In genomic region chr6:20160541-20161283, GRCh38 we compare ENCODE assay signal across 26 cellular contexts. TPM values are rescaled to one million over a fixed set of nuclear protein-coding genes. Genes with fewer than 3 reads are reported as not detected.
DNase-seq lines count a peak whose midpoint lies in the region; ATAC-seq, FAIRE-seq and TF ChIP-seq lines count a peak whose summit lies in the region.
"Had no signal": no experiment of that assay in that cellular context is flagged by ENCODE, and none has a peak within 500 bp of the region (broad histone marks: within the 10 kb centered on the region; RNA-seq: fewer than 3 reads in every experiment).

No MANE protein-coding gene starts in this region.

- peak overlapping the region; percentile 56 for H3K27ac Mint-ChIP-seq in HFFc6
- peak overlapping the region; percentile 20 for H3K27ac Mint-ChIP-seq in activated T-helper 17 cell treated with anti-CD3 and anti-CD28 coated beads, Interleukin-2, amount 50 U/mL, for 72 hours
- H3K27ac Mint-ChIP-seq: activated CD4-positive, alpha-beta T cell treated with anti-CD3 and anti-CD28 coated beads, Interleukin-2, amount 10 ng/mL, durations not matched to agents 7 days and 5 days; activated naive CD8-positive, alpha-beta T cell treated with anti-CD3 and anti-CD28 coated beads for 36 hours; activated T-helper 1 cell treated with anti-CD3 and anti-CD28 coated beads, Interleukin-12 subunit alpha, Interleukin-12 subunit beta, Interleukin-2, Interleukin-4 antibody, amounts not matched to agents 30 ng/mL and 10 ng/mL and 1 ng/mL, durations not matched to agents 14 hours and 24 hours and 36 hours; CD4-positive, CD25-positive, alpha-beta regulatory T cell; stimulated activated naive CD8-positive, alpha-beta T cell treated with anti-CD3 and anti-CD28 coated beads, Interleukin-15, amount 100 ng/mL, for 72 hours had no signal

- intact Hi-C loops in pancreas (cut with DNase I), result no loop called here
- intact Hi-C loops in mucosa of descending colon (cut with DNase I, micrococcal nuclease), result no loop called here

- DNase-seq in AG20443 (ENCODE audit: low spot score) (peak; percentile 21), HFFc6 (no peak), pancreas (no peak), mucosa of descending colon (no peak)
- no peak for DNase-seq in activated CD4-positive, CD25-positive, alpha-beta regulatory T cell (lab: John Stamatoyannopoulos, UW)
- no peak for DNase-seq in activated CD4-positive, CD25-positive, alpha-beta regulatory T cell treated with anti-CD3 and anti-CD28 coated beads, Interleukin-2, amount 50 U/mL, for 72 hours
- DNase-seq: ACHN; activated CD4-positive, alpha-beta T cell treated with anti-CD3 and anti-CD28 coated beads, Interleukin-2, amount 10 ng/mL, durations not matched to agents 7 days and 5 days; activated naive CD8-positive, alpha-beta T cell treated with anti-CD3 and anti-CD28 coated beads for 36 hours; CD4-positive, CD25-positive, alpha-beta regulatory T cell; cerebellar nuclear complex; effector CD4-positive, alpha-beta T cell; kidney; NCI-H187; NCI-H226; PC-3; SHP77; stimulated activated CD4-positive, alpha-beta T cell treated with anti-CD3 and anti-CD28 coated beads, Interleukin-12 subunit alpha, Interleukin-12 subunit beta, amount 100 ng/mL, for 4 hours; stimulated activated naive CD8-positive, alpha-beta T cell treated with anti-CD3 and anti-CD28 coated beads, Interleukin-15, amount 100 ng/mL, for 72 hours; T-helper 1 cell had no signal

- no peaks in the 10 kb centered on the region for H3K36me3 Mint-ChIP-seq in HFFc6 (ENCODE audit: low read depth)
- no peaks in the 10 kb centered on the region for H3K36me3 Mint-ChIP-seq in activated T-helper 17 cell treated with anti-CD3 and anti-CD28 coated beads, Interleukin-2, amount 50 U/mL, for 72 hours (ENCODE audit: low read depth)
- H3K36me3 Mint-ChIP-seq: activated naive CD8-positive, alpha-beta T cell treated with anti-CD3 and anti-CD28 coated beads for 36 hours had no signal

- no peak for FAIRE-seq in pancreas (lab: Jason Lieb, UNC)
- FAIRE-seq: G401.6, kidney had no signal

- H3K9me3 ChIP-seq in pancreas, result no peaks in the 10 kb centered on the region
- no peaks in the 10 kb centered on the region for H3K9me3 ChIP-seq in mucosa of descending colon

- H3K27ac ChIP-seq in pancreas, result peak overlapping the region in 3 of 4 donors; percentile 24 to 42 (median 25)
- H3K27ac ChIP-seq: KMS-11 had no signal

- WGBS in pancreas, 2 donors, result 68 to 70% methylated on average over 9 of the region's 9 CpGs

- no peak for ATAC-seq in activated T-helper 17 cell treated with anti-CD3 and anti-CD28 coated beads, Interleukin-2, amount 50 U/mL, for 72 hours (replicated peaks)
- ATAC-seq in pancreas, result peak in 2 of 4 donors; percentile 40 to 55
- ATAC-seq in mucosa of descending colon, result no peak
- no peak for ATAC-seq in activated CD4-positive, CD25-positive, alpha-beta regulatory T cell treated with anti-CD3 and anti-CD28 coated beads, Interleukin-2, amount 50 U/mL, for 24 hours
- ATAC-seq: HCT116; PC-3; stimulated activated naive CD8-positive, alpha-beta T cell treated with anti-CD3 and anti-CD28 coated beads, Interleukin-15, amount 100 ng/mL, for 72 hours had no signal

- H3K4me3 ChIP-seq in pancreas (no peak overlapping the region), mucosa of descending colon (no peak overlapping the region)

- H3K4me1 ChIP-seq in pancreas, result peaks cover 0 to 7% (median 0%) of the 10 kb centered on the region in 3 donors
- H3K4me1 ChIP-seq in mucosa of descending colon (ENCODE audit: low read depth), result peaks cover 5% of the 10 kb centered on the region

- no peaks in the 10 kb centered on the region for H3K27me3 ChIP-seq in pancreas

- H3K9me3 Mint-ChIP-seq in HFFc6, result no peaks in the 10 kb centered on the region
- H3K9me3 Mint-ChIP-seq in activated T-helper 17 cell treated with anti-CD3 and anti-CD28 coated beads, Interleukin-2, amount 50 U/mL, for 72 hours, result no peaks in the 10 kb centered on the region
- H3K9me3 Mint-ChIP-seq: activated CD4-positive, alpha-beta T cell treated with anti-CD3 and anti-CD28 coated beads, Interleukin-2, amount 10 ng/mL, durations not matched to agents 7 days and 5 days; activated naive CD8-positive, alpha-beta T cell treated with anti-CD3 and anti-CD28 coated beads for 36 hours; activated T-helper 1 cell treated with anti-CD3 and anti-CD28 coated beads, Interleukin-12 subunit alpha, Interleukin-12 subunit beta, Interleukin-2, Interleukin-4 antibody, amounts not matched to agents 30 ng/mL and 10 ng/mL and 1 ng/mL, durations not matched to agents 14 hours and 24 hours and 36 hours; stimulated activated naive CD8-positive, alpha-beta T cell treated with anti-CD3 and anti-CD28 coated beads, Interleukin-15, amount 100 ng/mL, for 72 hours had no signal

- H3K4me1 Mint-ChIP-seq in HFFc6 (ENCODE audit: low read depth), result peaks cover 20% of the 10 kb centered on the region
- no peaks in the 10 kb centered on the region for H3K4me1 Mint-ChIP-seq in activated T-helper 17 cell treated with anti-CD3 and anti-CD28 coated beads, Interleukin-2, amount 50 U/mL, for 72 hours
- H3K4me1 Mint-ChIP-seq: activated CD4-positive, alpha-beta T cell treated with anti-CD3 and anti-CD28 coated beads, Interleukin-2, amount 10 ng/mL, durations not matched to agents 7 days and 5 days; activated naive CD8-positive, alpha-beta T cell treated with anti-CD3 and anti-CD28 coated beads for 36 hours; stimulated activated naive CD8-positive, alpha-beta T cell treated with anti-CD3 and anti-CD28 coated beads, Interleukin-15, amount 100 ng/mL, for 72 hours had no signal

- peak overlapping the region; percentile 7 for H3K4me3 Mint-ChIP-seq in HFFc6
- H3K4me3 Mint-ChIP-seq in activated T-helper 17 cell treated with anti-CD3 and anti-CD28 coated beads, Interleukin-2, amount 50 U/mL, for 72 hours, result no peak overlapping the region
- H3K4me3 Mint-ChIP-seq: activated CD4-positive, alpha-beta T cell treated with anti-CD3 and anti-CD28 coated beads, Interleukin-2, amount 10 ng/mL, durations not matched to agents 7 days and 5 days; activated naive CD8-positive, alpha-beta T cell treated with anti-CD3 and anti-CD28 coated beads for 36 hours; activated T-helper 1 cell treated with anti-CD3 and anti-CD28 coated beads, Interleukin-12 subunit alpha, Interleukin-12 subunit beta, Interleukin-2, Interleukin-4 antibody, amounts not matched to agents 30 ng/mL and 10 ng/mL and 1 ng/mL, durations not matched to agents 14 hours and 24 hours and 36 hours; CD4-positive, CD25-positive, alpha-beta regulatory T cell; stimulated activated naive CD8-positive, alpha-beta T cell treated with anti-CD3 and anti-CD28 coated beads, Interleukin-15, amount 100 ng/mL, for 72 hours had no signal

- no peak for TF ChIP-seq CTCF in HFFc6 (IDR thresholded peaks at IDR 0.05)
- no peak for TF ChIP-seq CTCF in pancreas (IDR thresholded peaks at IDR 0.05)
- TF ChIP-seq CTCF in mucosa of descending colon (IDR thresholded peaks at IDR 0.05), result no peak

- H3K27me3 Mint-ChIP-seq in HFFc6 (ENCODE audit: insufficient read depth), result no peaks in the 10 kb centered on the region
- H3K27me3 Mint-ChIP-seq in activated T-helper 17 cell treated with anti-CD3 and anti-CD28 coated beads, Interleukin-2, amount 50 U/mL, for 72 hours, result no peaks in the 10 kb centered on the region
- H3K27me3 Mint-ChIP-seq: activated CD4-positive, alpha-beta T cell treated with anti-CD3 and anti-CD28 coated beads, Interleukin-2, amount 10 ng/mL, durations not matched to agents 7 days and 5 days; activated naive CD8-positive, alpha-beta T cell treated with anti-CD3 and anti-CD28 coated beads for 36 hours; CD4-positive, CD25-positive, alpha-beta regulatory T cell; stimulated activated naive CD8-positive, alpha-beta T cell treated with anti-CD3 and anti-CD28 coated beads, Interleukin-15, amount 100 ng/mL, for 72 hours had no signal

- no peaks in the 10 kb centered on the region for H3K36me3 ChIP-seq in pancreas
- H3K36me3 ChIP-seq in mucosa of descending colon (ENCODE audit: low read depth), result no peaks in the 10 kb centered on the region

RNA-seq across cellular contexts. Expression of gene MBOAT1, which starts 51.6 kb away (rescaled TPM):
- 1 to 10 TPM; 5.4 to 7.7 (median 6.1) TPM for total RNA-seq in HFFc6 (2021; fragmentation: NEBNext Ultra II Directional; extraction: Animal tissue kit (Norgen Biotek cat#: 25700))
- total RNA-seq in activated T-helper 17 cell treated with anti-CD3 and anti-CD28 coated beads, Interleukin-2, amount 50 U/mL, for 72 hours, result 10 to 100 TPM; 15.7 to 18.3 TPM
- 10 to 100 TPM in 1 of 6 donors, 1 to 10 TPM in 5; 3.1 to 21.3 (median 4.6) TPM for total RNA-seq in pancreas
- 1 to 10 TPM; 2.7 to 5.5 TPM for polyA plus RNA-seq in pancreas
- total RNA-seq in mucosa of descending colon, result 10 to 100 TPM; 33.7 to 77.0 (median 54.4) TPM
